In genomic region chr1:73930293-73930692, GRCh38 we compare ENCODE assay signal across 22 cellular contexts.
DNase-seq lines count a peak whose midpoint lies in the region; ATAC-seq, FAIRE-seq and TF ChIP-seq lines count a peak whose summit lies in the region.
"Had no signal": no experiment of that assay in that cellular context is flagged by ENCODE, and none has a peak within 500 bp of the region (broad histone marks: within the 10 kb centered on the region; RNA-seq: fewer than 3 reads in every experiment).

No MANE protein-coding gene starts in this region.

- H3K79me1 ChIP-seq in H1 (ENCODE audit: low read depth, low read length) = no peaks in the 10 kb centered on the region

- H3K4me1 ChIP-seq in H1 (replicated peaks in 1 of 4; ENCODE audit: control insufficient read depth in 3 of 4, insufficient read depth in 4 of 4, low read length in 3 of 4) (peaks cover 0 to 4% (median 0%) of the 10 kb centered on the region in 4 experiments; a peak in 1 of 7 replicates), iPS-20b (ENCODE audit: insufficient read depth, low read length) (peaks cover 13% of the 10 kb centered on the region; the same call in 1 of the 2 replicates)
- H3K4me1 ChIP-seq: BLaER1, Caco-2 had no signal

- H3K36me3 ChIP-seq in H1 (ENCODE audit: control insufficient read depth in 2 of 4, insufficient read depth in 4 of 4, low read length in 3 of 4) (no peaks in the 10 kb centered on the region), iPS-20b (ENCODE audit: insufficient read depth, low read depth, low read length) (no peaks in the 10 kb centered on the region)
- H3K36me3 ChIP-seq: BLaER1 had no signal

- H2AK5ac ChIP-seq in H1 (ENCODE audit: low read depth, low read length) = no peak overlapping the region

- H3K18ac ChIP-seq in H1 (ENCODE audit: extremely low read depth, low read length) = no peak overlapping the region

- H3K4me2 ChIP-seq in H1 (ENCODE audit: insufficient read depth in 1 of 2, low read depth in 2 of 2, low read length in 2 of 2) = peak overlapping the region in 1 of 2 experiments; percentile 37; a peak in 1 of 4 replicates
- H3K4me2 ChIP-seq: BLaER1 had no signal

- TF ChIP-seq POLR2A in H1 (IDR thresholded peaks at IDR 0.05; ENCODE audit: control extremely low read depth in 1 of 2, low read depth in 2 of 2, low read length in 2 of 2) = no peak

- intact Hi-C loops in Right ventricle myocardium superior (cut with DNase I) = no loop called here

- no peaks in the 10 kb centered on the region for H4K20me1 ChIP-seq in H1 (replicated peaks in 1 of 2; ENCODE audit: control insufficient read depth in 1 of 2, insufficient read depth in 2 of 2, low read length in 2 of 2)
- H4K20me1 ChIP-seq: BLaER1 had no signal

- H2BK15ac ChIP-seq in H1 (ENCODE audit: low read length) = no peak overlapping the region

- H4K5ac ChIP-seq in H1 (ENCODE audit: insufficient read length, low read depth, low read length) = no peak overlapping the region

- 86% methylated on average over 1 of the region's 1 CpG; no CpG with 5 or more reads in 1 of the 2 experiments for whole genome bisulfite sequencing in H1 (ENCODE audit: extremely low coverage in 1 of 2, insufficient coverage in 1 of 2, insufficient read length in 1 of 2, insufficient replicate concordance in 2 of 2, low coverage in 1 of 2, low lambda C conversion rate in 2 of 2, missing lambda C conversion rate in 1 of 2), 2 experiments

- H3K9me3 ChIP-seq in H1 (ENCODE audit: insufficient read depth in 2 of 2, low read depth in 1 of 2, low read length in 1 of 2) = no peaks in the 10 kb centered on the region
- no peaks in the 10 kb centered on the region for H3K9me3 ChIP-seq in iPS-20b (ENCODE audit: insufficient read depth, low read depth, low read length)
- H3K9me3 ChIP-seq: BLaER1, Caco-2 had no signal

- no peaks in the 10 kb centered on the region for H3K23me2 ChIP-seq in H1 (ENCODE audit: low read depth, low read length)

- H3K27me3 ChIP-seq in H1 (replicated peaks in 1 of 4; ENCODE audit: control insufficient read depth in 3 of 4, extremely low read depth in 1 of 4, insufficient read depth in 3 of 4, low read length in 3 of 4) = no peaks in the 10 kb centered on the region
- H3K27me3 ChIP-seq in iPS-20b (ENCODE audit: insufficient read depth, low read length) = no peaks in the 10 kb centered on the region
- H3K27me3 ChIP-seq: BLaER1 had no signal

- H3K4ac ChIP-seq in H1 (replicated peaks; ENCODE audit: insufficient read length, low read depth, low read length) = peak overlapping the region; percentile 78

- TF ChIP-seq RAD21 in H1 (IDR thresholded peaks at IDR 0.05 in 1 of 2, conservative IDR thresholded peaks at IDR 0.05 in 1 of 2; ENCODE audit: low read depth in 2 of 2, low read length in 2 of 2) = no peak

- no peak overlapping the region for H3K27ac ChIP-seq in H1 (ENCODE audit: low read depth, low read length)
- no peak overlapping the region for H3K27ac ChIP-seq in iPS-20b (ENCODE audit: low read length)
- H3K27ac ChIP-seq: 22Rv1, BLaER1, C4-2B had no signal

- no peak overlapping the region for H3K4me3 ChIP-seq in H1 (ENCODE audit: extremely low read depth in 1 of 4, insufficient read depth in 2 of 4, low read depth in 3 of 4, low read length in 4 of 4)
- peak overlapping the region; percentile 12; the same call in 1 of the 2 replicates for H3K4me3 ChIP-seq in iPS-20b (ENCODE audit: low read length)
- H3K4me3 ChIP-seq: BLaER1, GM12878 had no signal

- H3K36me3 Mint-ChIP-seq in activated T-helper 17 cell treated with anti-CD3 and anti-CD28 coated beads, Interleukin-2, amount 50 U/mL, for 72 hours (ENCODE audit: low read depth) = no peaks in the 10 kb centered on the region
- H3K36me3 Mint-ChIP-seq in stimulated activated memory B cell treated with anti-CD40 and anti-IgM and Interleukin-4, amounts not matched to agents 10 μg/mL and 1 μg/mL and 100 μg/mL, for 72 hours = no peaks in the 10 kb centered on the region
- H3K36me3 Mint-ChIP-seq: CD4-positive, CD25-positive, alpha-beta regulatory T cell; CD8-positive, alpha-beta T cell had no signal

- POLR2A ChIA-PET in H1 (lab: Charles Lee; ENCODE audit: partially characterized antibody) = no interaction called here

- H3K14ac ChIP-seq in H1 (ENCODE audit: insufficient read length) = no peak overlapping the region

- no peak overlapping the region for H3K56ac ChIP-seq in H1 (replicated peaks; ENCODE audit: insufficient read length, low read depth, low read length)

- H3K79me2 ChIP-seq in H1 (ENCODE audit: control insufficient read depth in 1 of 2, insufficient read depth in 2 of 2, low read length in 2 of 2) = no peaks in the 10 kb centered on the region

- no peak overlapping the region for H2AFZ ChIP-seq in H1 (ENCODE audit: low read length)

- DNase-seq in NCI-H82 (lab: John Stamatoyannopoulos, UW) (peak; percentile 3), NCI-H82 treated with DMSO at 0.1 percent for 48 hours (lab: John Stamatoyannopoulos, UW; ENCODE audit: unreplicated experiment) (no peak), H1 (ENCODE audit: low read depth in 1 of 2, low spot score in 2 of 2) (no peak), Right ventricle myocardium superior (no peak)
- DNase-seq: Caco-2; CD4-positive, CD25-positive, alpha-beta regulatory T cell; CD8-positive, alpha-beta T cell; DMS153; DND-41; GDM1; H9 had no signal

- H2BK20ac ChIP-seq in H1 (ENCODE audit: low read length) = no peak overlapping the region

- H3K4me3 Mint-ChIP-seq in activated T-helper 17 cell treated with anti-CD3 and anti-CD28 coated beads, Interleukin-2, amount 50 U/mL, for 72 hours = no peak overlapping the region
- H3K4me3 Mint-ChIP-seq in stimulated activated memory B cell treated with anti-CD40 and anti-IgM and Interleukin-4, amounts not matched to agents 10 μg/mL and 1 μg/mL and 100 μg/mL, for 72 hours = no peak overlapping the region
- H3K4me3 Mint-ChIP-seq: B cell; CD4-positive, CD25-positive, alpha-beta regulatory T cell; CD8-positive, alpha-beta T cell; H9 had no signal

- H3K9ac ChIP-seq in H1 (replicated peaks in 1 of 4; ENCODE audit: extremely low read depth in 1 of 4, low read depth in 3 of 4, low read length in 3 of 4) (no peak overlapping the region), iPS-20b (ENCODE audit: low read depth, low read length) (no peak overlapping the region)
- H3K9ac ChIP-seq: BLaER1 had no signal

- no peak overlapping the region for H4K8ac ChIP-seq in H1 (ENCODE audit: extremely low read depth, insufficient read depth, low read length)

- H3K4me1 Mint-ChIP-seq in activated T-helper 17 cell treated with anti-CD3 and anti-CD28 coated beads, Interleukin-2, amount 50 U/mL, for 72 hours = no peaks in the 10 kb centered on the region
- H3K4me1 Mint-ChIP-seq in stimulated activated memory B cell treated with anti-CD40 and anti-IgM and Interleukin-4, amounts not matched to agents 10 μg/mL and 1 μg/mL and 100 μg/mL, for 72 hours = no peaks in the 10 kb centered on the region
- H3K4me1 Mint-ChIP-seq: B cell; CD4-positive, CD25-positive, alpha-beta regulatory T cell had no signal

- H4K91ac ChIP-seq in H1 (replicated peaks; ENCODE audit: insufficient read length, low read length) = no peak overlapping the region

- no peak overlapping the region for H2BK120ac ChIP-seq in H1 (replicated peaks; ENCODE audit: low read depth, low read length)

- no peak overlapping the region for H2BK12ac ChIP-seq in H1 (ENCODE audit: low read depth, low read length)

- H3K23ac ChIP-seq in H1 (ENCODE audit: insufficient read length) = no peak overlapping the region

- TF ChIP-seq CTCF in H1 (IDR thresholded peaks at IDR 0.05; ENCODE audit: control extremely low read depth in 1 of 3, insufficient read depth in 1 of 3, low read depth in 1 of 3, low read length in 3 of 3) = no peak

- ATAC-seq in activated T-helper 17 cell treated with anti-CD3 and anti-CD28 coated beads, Interleukin-2, amount 50 U/mL, for 72 hours (replicated peaks) = no peak
- ATAC-seq in stimulated activated memory B cell treated with anti-CD40 and anti-IgM and Interleukin-4, amounts not matched to agents 10 μg/mL and 1 μg/mL and 100 μg/mL, for 72 hours = no peak
- ATAC-seq in Right ventricle myocardium superior (ENCODE audit: poor library complexity) = no peak
- ATAC-seq: CD8-positive, alpha-beta T cell; GM12878; HCT116 had no signal

- FAIRE-seq in H1 (lab: Jason Lieb, UNC) = no peak
- FAIRE-seq: A204.1, GM12878, GM18507 had no signal

- CTCF ChIA-PET in H1 (lab: Charles Lee; ENCODE audit: partially characterized antibody) = no interaction called here

- no peak overlapping the region for H2BK5ac ChIP-seq in H1 (ENCODE audit: low read depth, low read length)

- no peak for TF ChIP-seq EP300 in H1 (IDR thresholded peaks at IDR 0.05; ENCODE audit: borderline replicate concordance in 1 of 2, low read depth in 2 of 2, low read length in 2 of 2)

- H3K27me3 Mint-ChIP-seq in activated T-helper 17 cell treated with anti-CD3 and anti-CD28 coated beads, Interleukin-2, amount 50 U/mL, for 72 hours = no peaks in the 10 kb centered on the region
- no peaks in the 10 kb centered on the region for H3K27me3 Mint-ChIP-seq in stimulated activated memory B cell treated with anti-CD40 and anti-IgM and Interleukin-4, amounts not matched to agents 10 μg/mL and 1 μg/mL and 100 μg/mL, for 72 hours
- H3K27me3 Mint-ChIP-seq: B cell; CD4-positive, CD25-positive, alpha-beta regulatory T cell had no signal

- no peak overlapping the region for H3K27ac Mint-ChIP-seq in activated T-helper 17 cell treated with anti-CD3 and anti-CD28 coated beads, Interleukin-2, amount 50 U/mL, for 72 hours
- no peak overlapping the region for H3K27ac Mint-ChIP-seq in stimulated activated memory B cell treated with anti-CD40 and anti-IgM and Interleukin-4, amounts not matched to agents 10 μg/mL and 1 μg/mL and 100 μg/mL, for 72 hours
- H3K27ac Mint-ChIP-seq: B cell; CD4-positive, CD25-positive, alpha-beta regulatory T cell; CD8-positive, alpha-beta T cell; H9 had no signal

- no peaks in the 10 kb centered on the region for H3K9me3 Mint-ChIP-seq in activated T-helper 17 cell treated with anti-CD3 and anti-CD28 coated beads, Interleukin-2, amount 50 U/mL, for 72 hours
- H3K9me3 Mint-ChIP-seq in stimulated activated memory B cell treated with anti-CD40 and anti-IgM and Interleukin-4, amounts not matched to agents 10 μg/mL and 1 μg/mL and 100 μg/mL, for 72 hours = no peaks in the 10 kb centered on the region
- H3K9me3 Mint-ChIP-seq: H9 had no signal

TF ChIP-seq in H1, 55 proteins besides CTCF, POLR2A, EP300 and RAD21:
- TF ChIP-seq CHD2 (IDR thresholded peaks at IDR 0.05; ENCODE audit: low read length) (no peak), EZH2 (IDR thresholded peaks at IDR 0.05; ENCODE audit: low read depth, low read length, severe bottlenecking) (no peak), ASH2L (IDR thresholded peaks at IDR 0.05; ENCODE audit: low read length) (no peak), NRF1 (IDR thresholded peaks at IDR 0.05; ENCODE audit: low read depth, low read length) (no peak), KDM4A (IDR thresholded peaks at IDR 0.05; ENCODE audit: low read depth, low read length, severe bottlenecking) (no peak), EGR1 (IDR thresholded peaks at IDR 0.05; ENCODE audit: borderline replicate concordance, low read depth, low read length) (no peak), GABPA (IDR thresholded peaks at IDR 0.05; ENCODE audit: borderline replicate concordance, insufficient read depth, low read length) (no peak), RXRA (IDR thresholded peaks at IDR 0.05; ENCODE audit: insufficient read depth, low read depth, low read length) (no peak)
